20 cellular contexts compared by ENCODE assay signal in genomic region chr16:75045424-75045823, GRCh38. TPM values are rescaled to one million over a fixed set of nuclear protein-coding genes. Genes with fewer than 3 reads are reported as not detected.
DNase-seq lines count a peak whose midpoint lies in the region; ATAC-seq and TF ChIP-seq lines count a peak whose summit lies in the region.
"Had no signal": no experiment of that assay in that cellular context is flagged by ENCODE, and none has a peak within 500 bp of the region (broad histone marks: within the 10 kb centered on the region; RNA-seq: fewer than 3 reads in every experiment).

No MANE protein-coding gene starts in this region.

- H3K4me3 ChIP-seq in breast epithelium (no peak overlapping the region), parathyroid adenoma (ENCODE audit: low read depth, low read length) (no peak overlapping the region), transverse colon (no peak overlapping the region)
- H3K4me3 ChIP-seq: lung had no signal

- H3K36me3 Mint-ChIP-seq in HFFc6 (ENCODE audit: low read depth), result peaks cover 4% of the 10 kb centered on the region; the same call in 1 of the 2 replicates
- H3K36me3 Mint-ChIP-seq in activated T-cell treated with anti-CD3 and anti-CD28 coated beads, Interleukin-2, amount 50 U/mL, for 24 hours (ENCODE audit: low read depth), result no peaks in the 10 kb centered on the region
- H3K36me3 Mint-ChIP-seq: immature natural killer cell had no signal

- peaks cover 4% of the 10 kb centered on the region; the same call in 1 of the 2 replicates for H3K9me3 Mint-ChIP-seq in HFFc6
- H3K9me3 Mint-ChIP-seq in activated T-cell treated with anti-CD3 and anti-CD28 coated beads, Interleukin-2, amount 50 U/mL, for 24 hours, result no peaks in the 10 kb centered on the region

- H3K27me3 Mint-ChIP-seq in HFFc6 (ENCODE audit: insufficient read depth), result no peaks in the 10 kb centered on the region; the same call in 1 of the 2 replicates
- no peaks in the 10 kb centered on the region for H3K27me3 Mint-ChIP-seq in activated T-cell treated with anti-CD3 and anti-CD28 coated beads, Interleukin-2, amount 50 U/mL, for 24 hours

- no peak for ATAC-seq in HG02763 (IDR thresholded peaks at IDR 0.05; ENCODE audit: unreplicated experiment)

- TF ChIP-seq EP300 in transverse colon (IDR thresholded peaks at IDR 0.05; ENCODE audit: low read depth), result no peak

- H3K79me2 ChIP-seq in parathyroid adenoma, result peaks cover 41% of the 10 kb centered on the region

- H3K4me3 Mint-ChIP-seq in HFFc6, result no peak overlapping the region
- H3K4me3 Mint-ChIP-seq in activated T-cell treated with anti-CD3 and anti-CD28 coated beads, Interleukin-2, amount 50 U/mL, for 24 hours, result no peak overlapping the region
- H3K4me3 Mint-ChIP-seq: immature natural killer cell had no signal

- TF ChIP-seq POLR2A in breast epithelium (IDR thresholded peaks at IDR 0.05), result no peak
- TF ChIP-seq POLR2A in transverse colon (IDR thresholded peaks at IDR 0.05), result no peak

- intact Hi-C loops in breast epithelium (cut with DNase I; ENCODE audit: low total_unique reads) (no loop called here), transverse colon (cut with DNase I; ENCODE audit: low total_unique reads) (no loop called here)

- H3K4me1 ChIP-seq in breast epithelium (peaks cover 0 to 10% of the 10 kb centered on the region in 2 donors), parathyroid adenoma (peaks cover 24% of the 10 kb centered on the region), transverse colon (peaks cover 10 to 43% (median 16%) of the 10 kb centered on the region in 4 donors)

- H3K27ac Mint-ChIP-seq in HFFc6, result peak overlapping the region; percentile 57
- H3K27ac Mint-ChIP-seq in activated T-cell treated with anti-CD3 and anti-CD28 coated beads, Interleukin-2, amount 50 U/mL, for 24 hours, result no peak overlapping the region
- H3K27ac Mint-ChIP-seq: immature natural killer cell had no signal

- TF ChIP-seq CTCF in HFFc6 (IDR thresholded peaks at IDR 0.05) (no peak), breast epithelium (IDR thresholded peaks at IDR 0.05) (no peak), parathyroid adenoma (IDR thresholded peaks at IDR 0.05) (no peak), transverse colon (IDR thresholded peaks at IDR 0.05) (no peak)

- in situ Hi-C loops in transverse colon (cut with MboI; ENCODE audit: low pct_ligation_motif_present in 1 of 4, low pct_unique_long_range_greater_than_20kb in 1 of 4, low sequenced_read_pairs in 3 of 4), result no loop called here

- WGBS in transverse colon (ENCODE audit: low coverage in 1 of 2), 2 donors, result 72 to 82% methylated on average over 3 of the region's 3 CpGs

- H3K36me3 ChIP-seq in breast epithelium, result no peaks in the 10 kb centered on the region
- no peaks in the 10 kb centered on the region for H3K36me3 ChIP-seq in parathyroid adenoma (ENCODE audit: control insufficient read depth, insufficient read depth, low read length)
- no peaks in the 10 kb centered on the region for H3K36me3 ChIP-seq in transverse colon
- H3K36me3 ChIP-seq: BE2C had no signal

- H3K9ac ChIP-seq in parathyroid adenoma, result no peak overlapping the region

- no peak overlapping the region for H2AFZ ChIP-seq in parathyroid adenoma

- H3K27me3 ChIP-seq in breast epithelium, result no peaks in the 10 kb centered on the region
- H3K27me3 ChIP-seq in parathyroid adenoma (ENCODE audit: control insufficient read depth, insufficient read depth, low read length), result no peaks in the 10 kb centered on the region
- no peaks in the 10 kb centered on the region for H3K27me3 ChIP-seq in transverse colon
- H3K27me3 ChIP-seq: BE2C had no signal

- peaks cover 28% of the 10 kb centered on the region for H3K4me1 Mint-ChIP-seq in HFFc6 (ENCODE audit: low read depth)
- peaks cover 13% of the 10 kb centered on the region for H3K4me1 Mint-ChIP-seq in activated T-cell treated with anti-CD3 and anti-CD28 coated beads, Interleukin-2, amount 50 U/mL, for 24 hours (ENCODE audit: low read depth)

- peak overlapping the region; percentile 50 to 63 for H3K27ac ChIP-seq in breast epithelium
- peak overlapping the region; percentile 34 for H3K27ac ChIP-seq in parathyroid adenoma
- H3K27ac ChIP-seq in transverse colon, result peak overlapping the region in 3 of 4 donors; percentile 8 to 71 (median 60)

- DNase-seq in HFFc6, result no peak
- DNase-seq in breast epithelium (ENCODE audit: low spot score in 2 of 2), result no peak
- no peak for DNase-seq in transverse colon
- no peak for DNase-seq in activated T-cell treated with anti-CD3 and anti-CD28 coated beads, Interleukin-2, amount 50 U/mL, for 24 hours
- no peak for DNase-seq in NCI-H1694 (lab: John Stamatoyannopoulos, UW)
- DNase-seq: activated CD4-positive, alpha-beta T cell treated with anti-CD3 and anti-CD28 coated beads for 4 hours; activated CD8-positive, alpha-beta memory T cell treated with anti-CD3 and anti-CD28 coated beads, Interleukin-2, amount 50 U/mL, for 4 hours; activated gamma-delta T cell treated with Interleukin-2 at 50 U/mL for 16 hours; BE2C; caudate nucleus; DMS 273 treated with DMSO at 0.1 percent for 48 hours; immature natural killer cell; KG1; NCI-H1092; NCI-H526; small intestine; stimulated activated CD4-positive, alpha-beta T cell treated with anti-CD3 and anti-CD28 coated beads, Interleukin-2, amount 100 ng/mL, for 48 hours had no signal

- H3K4me2 ChIP-seq in parathyroid adenoma (ENCODE audit: low read length), result no peak overlapping the region

- H3K9me3 ChIP-seq in breast epithelium (no peaks in the 10 kb centered on the region), parathyroid adenoma (ENCODE audit: control insufficient read depth, low read length) (no peaks in the 10 kb centered on the region), transverse colon (no peaks in the 10 kb centered on the region)
- H3K9me3 ChIP-seq: BE2C had no signal

RNA-seq across cellular contexts. Expression of gene ZNRF1, which starts 46.6 kb away (rescaled TPM):
- total RNA-seq in HFFc6 (2021; fragmentation: NEBNext Ultra II Directional; extraction: Animal tissue kit (Norgen Biotek cat#: 25700)), result 10 to 100 TPM; 21.7 to 31.3 (median 28.0) TPM
- total RNA-seq in breast epithelium (10 to 100 TPM; 12.8 to 27.5 (median 24.4) TPM), transverse colon (10 to 100 TPM; 28.5 to 58.4 (median 40.4) TPM)
